ENCODE assay signal across 1 cellular context in the genomic region with DNA sequence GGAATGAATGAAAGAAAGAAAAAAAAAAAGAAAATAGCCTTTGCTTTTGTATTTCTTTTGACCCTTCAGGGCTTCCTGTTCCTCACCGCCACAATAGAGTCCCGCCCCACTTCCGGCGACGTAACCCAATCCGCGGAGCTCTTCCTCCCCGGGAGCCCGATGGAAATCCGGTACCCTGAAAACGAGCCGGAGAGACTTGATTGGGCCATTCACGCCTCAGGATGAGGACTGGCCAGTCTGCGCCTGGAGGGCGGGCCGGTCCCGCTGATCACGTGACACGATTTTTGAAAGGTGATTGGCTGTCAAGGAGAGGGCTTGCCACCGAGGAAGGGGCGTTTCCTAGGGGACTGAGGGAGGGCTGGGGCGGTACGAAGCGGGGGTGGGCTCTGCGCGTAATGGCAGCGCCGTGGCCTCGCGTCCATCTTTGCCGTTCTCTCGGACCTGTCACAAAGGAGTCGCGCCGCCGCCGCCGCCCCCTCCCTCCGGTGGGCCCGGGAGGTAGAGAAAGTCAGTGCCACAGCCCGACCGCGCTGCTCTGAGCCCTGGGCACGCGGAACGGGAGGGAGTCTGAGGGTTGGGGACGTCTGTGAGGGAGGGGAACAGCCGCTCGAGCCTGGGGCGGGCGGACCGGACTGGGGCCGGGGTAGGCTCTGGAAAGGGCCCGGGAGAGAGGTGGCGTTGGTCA.
TF ChIP-seq lines count a peak whose summit lies in the region.

TSS of gene PSME3IP1 (minus strand) at position 95 of the 685 bp plus-strand sequence. CDS start 12,185 bp downstream, outside the sequence.
TSS of gene RSPRY1 (plus strand) at position 385 of the 685 bp plus-strand sequence. CDS start 18,330 bp downstream, outside the sequence.

TF ChIP-seq in K562, 482 proteins besides CTCF, POLR2A, EP300 and RAD21 (continued from another document and continues in another):
- TF ChIP-seq GTF2B (IDR thresholded peaks at IDR 0.05; ENCODE audit: extremely low read depth, insufficient read length) (no peak), SUPT5H (IDR thresholded peaks at IDR 0.05) (peak; percentile 86), SMARCE1 (IDR thresholded peaks at IDR 0.05) (no peak), SMAD3 (CRISPR knock-in tag; conservative IDR thresholded peaks at IDR 0.05) (no peak), CBX1 (IDR thresholded peaks at IDR 0.05; ENCODE audit: low read depth) (no peak), ZNF217 (CRISPR knock-in tag; IDR thresholded peaks at IDR 0.05) (no peak), NFRKB (IDR thresholded peaks at IDR 0.05; ENCODE audit: low read depth) (0 out of 2 replicates have a peak, but pooled peaks have one; percentile 70), JUND (IDR thresholded peaks at IDR 0.05; ENCODE audit: borderline replicate concordance, low read depth, low read length) (no peak), JUND (tag; IDR thresholded peaks at IDR 0.05; ENCODE audit: borderline replicate concordance, low read depth, low read length) (no peak), ZNF57 (CRISPR knock-in tag; IDR thresholded peaks at IDR 0.05) (no peak), HDAC6 (IDR thresholded peaks at IDR 0.05; ENCODE audit: low read depth, low read length) (no peak), CTBP1 (IDR thresholded peaks at IDR 0.05; ENCODE audit: borderline replicate concordance) (peak; percentile 32; the same call in 1 of the 2 replicates), NUFIP1 (IDR thresholded peaks at IDR 0.05; ENCODE audit: partially characterized antibody) (no peak), ZBTB17 (CRISPR knock-in tag; IDR thresholded peaks at IDR 0.05) (peak; percentile 50; the same call in 1 of the 2 replicates), THRAP3 (IDR thresholded peaks at IDR 0.05; ENCODE audit: borderline replicate concordance) (no peak), ZBTB9 (CRISPR knock-in tag; IDR thresholded peaks at IDR 0.05) (0 out of 2 replicates have a peak, but pooled peaks have one; percentile 62), MAX (CRISPR knock-in tag; IDR thresholded peaks at IDR 0.05) (peak; percentile 57; the same call in 1 of the 2 replicates), ZNF592 (IDR thresholded peaks at IDR 0.05) (no peak), FUS (optimal IDR thresholded peaks at IDR 0.05; ENCODE audit: low read depth, low read length) (no peak), STAG1 (CRISPR knock-in tag; IDR thresholded peaks at IDR 0.05; ENCODE audit: borderline replicate concordance) (no peak), ZNF274 (IDR thresholded peaks at IDR 0.05; ENCODE audit: borderline replicate concordance, low read depth, low read length) (no peak), MEF2D (tag; conservative IDR thresholded peaks at IDR 0.05; ENCODE audit: low read depth) (no peak), RFX5 (IDR thresholded peaks at IDR 0.05; ENCODE audit: low read depth, low read length) (no peak)
- TF ChIP-seq, protein P1, sequence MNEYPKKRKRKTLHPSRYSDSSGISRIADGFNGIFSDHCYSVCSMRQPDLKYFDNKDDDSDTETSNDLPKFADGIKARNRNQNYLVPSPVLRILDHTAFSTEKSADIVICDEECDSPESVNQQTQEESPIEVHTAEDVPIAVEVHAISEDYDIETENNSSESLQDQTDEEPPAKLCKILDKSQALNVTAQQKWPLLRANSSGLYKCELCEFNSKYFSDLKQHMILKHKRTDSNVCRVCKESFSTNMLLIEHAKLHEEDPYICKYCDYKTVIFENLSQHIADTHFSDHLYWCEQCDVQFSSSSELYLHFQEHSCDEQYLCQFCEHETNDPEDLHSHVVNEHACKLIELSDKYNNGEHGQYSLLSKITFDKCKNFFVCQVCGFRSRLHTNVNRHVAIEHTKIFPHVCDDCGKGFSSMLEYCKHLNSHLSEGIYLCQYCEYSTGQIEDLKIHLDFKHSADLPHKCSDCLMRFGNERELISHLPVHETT (CRISPR knock-in tag; conservative IDR thresholded peaks at IDR 0.05 in 1 of 2, IDR thresholded peaks at IDR 0.05 in 1 of 2), result peak in 1 of 2 experiments; percentile 72; a peak in 2 of 4 replicates
- TF ChIP-seq, protein P2, sequence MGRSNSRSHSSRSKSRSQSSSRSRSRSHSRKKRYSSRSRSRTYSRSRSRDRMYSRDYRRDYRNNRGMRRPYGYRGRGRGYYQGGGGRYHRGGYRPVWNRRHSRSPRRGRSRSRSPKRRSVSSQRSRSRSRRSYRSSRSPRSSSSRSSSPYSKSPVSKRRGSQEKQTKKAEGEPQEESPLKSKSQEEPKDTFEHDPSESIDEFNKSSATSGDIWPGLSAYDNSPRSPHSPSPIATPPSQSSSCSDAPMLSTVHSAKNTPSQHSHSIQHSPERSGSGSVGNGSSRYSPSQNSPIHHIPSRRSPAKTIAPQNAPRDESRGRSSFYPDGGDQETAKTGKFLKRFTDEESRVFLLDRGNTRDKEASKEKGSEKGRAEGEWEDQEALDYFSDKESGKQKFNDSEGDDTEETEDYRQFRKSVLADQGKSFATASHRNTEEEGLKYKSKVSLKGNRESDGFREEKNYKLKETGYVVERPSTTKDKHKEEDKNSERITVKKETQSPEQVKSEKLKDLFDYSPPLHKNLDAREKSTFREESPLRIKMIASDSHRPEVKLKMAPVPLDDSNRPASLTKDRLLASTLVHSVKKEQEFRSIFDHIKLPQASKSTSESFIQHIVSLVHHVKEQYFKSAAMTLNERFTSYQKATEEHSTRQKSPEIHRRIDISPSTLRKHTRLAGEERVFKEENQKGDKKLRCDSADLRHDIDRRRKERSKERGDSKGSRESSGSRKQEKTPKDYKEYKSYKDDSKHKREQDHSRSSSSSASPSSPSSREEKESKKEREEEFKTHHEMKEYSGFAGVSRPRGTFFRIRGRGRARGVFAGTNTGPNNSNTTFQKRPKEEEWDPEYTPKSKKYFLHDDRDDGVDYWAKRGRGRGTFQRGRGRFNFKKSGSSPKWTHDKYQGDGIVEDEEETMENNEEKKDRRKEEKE (IDR thresholded peaks at IDR 0.05; ENCODE audit: borderline replicate concordance in 1 of 2, control insufficient read depth in 1 of 2, low read depth in 2 of 2, low read length in 1 of 2), result no peak
- TF ChIP-seq, protein P3, sequence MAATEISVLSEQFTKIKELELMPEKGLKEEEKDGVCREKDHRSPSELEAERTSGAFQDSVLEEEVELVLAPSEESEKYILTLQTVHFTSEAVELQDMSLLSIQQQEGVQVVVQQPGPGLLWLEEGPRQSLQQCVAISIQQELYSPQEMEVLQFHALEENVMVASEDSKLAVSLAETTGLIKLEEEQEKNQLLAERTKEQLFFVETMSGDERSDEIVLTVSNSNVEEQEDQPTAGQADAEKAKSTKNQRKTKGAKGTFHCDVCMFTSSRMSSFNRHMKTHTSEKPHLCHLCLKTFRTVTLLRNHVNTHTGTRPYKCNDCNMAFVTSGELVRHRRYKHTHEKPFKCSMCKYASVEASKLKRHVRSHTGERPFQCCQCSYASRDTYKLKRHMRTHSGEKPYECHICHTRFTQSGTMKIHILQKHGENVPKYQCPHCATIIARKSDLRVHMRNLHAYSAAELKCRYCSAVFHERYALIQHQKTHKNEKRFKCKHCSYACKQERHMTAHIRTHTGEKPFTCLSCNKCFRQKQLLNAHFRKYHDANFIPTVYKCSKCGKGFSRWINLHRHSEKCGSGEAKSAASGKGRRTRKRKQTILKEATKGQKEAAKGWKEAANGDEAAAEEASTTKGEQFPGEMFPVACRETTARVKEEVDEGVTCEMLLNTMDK (IDR thresholded peaks at IDR 0.05; ENCODE audit: borderline replicate concordance, insufficient read depth, low read depth, low read length, poor library complexity, severe bottlenecking), result no peak
- TF ChIP-seq, protein P4, sequence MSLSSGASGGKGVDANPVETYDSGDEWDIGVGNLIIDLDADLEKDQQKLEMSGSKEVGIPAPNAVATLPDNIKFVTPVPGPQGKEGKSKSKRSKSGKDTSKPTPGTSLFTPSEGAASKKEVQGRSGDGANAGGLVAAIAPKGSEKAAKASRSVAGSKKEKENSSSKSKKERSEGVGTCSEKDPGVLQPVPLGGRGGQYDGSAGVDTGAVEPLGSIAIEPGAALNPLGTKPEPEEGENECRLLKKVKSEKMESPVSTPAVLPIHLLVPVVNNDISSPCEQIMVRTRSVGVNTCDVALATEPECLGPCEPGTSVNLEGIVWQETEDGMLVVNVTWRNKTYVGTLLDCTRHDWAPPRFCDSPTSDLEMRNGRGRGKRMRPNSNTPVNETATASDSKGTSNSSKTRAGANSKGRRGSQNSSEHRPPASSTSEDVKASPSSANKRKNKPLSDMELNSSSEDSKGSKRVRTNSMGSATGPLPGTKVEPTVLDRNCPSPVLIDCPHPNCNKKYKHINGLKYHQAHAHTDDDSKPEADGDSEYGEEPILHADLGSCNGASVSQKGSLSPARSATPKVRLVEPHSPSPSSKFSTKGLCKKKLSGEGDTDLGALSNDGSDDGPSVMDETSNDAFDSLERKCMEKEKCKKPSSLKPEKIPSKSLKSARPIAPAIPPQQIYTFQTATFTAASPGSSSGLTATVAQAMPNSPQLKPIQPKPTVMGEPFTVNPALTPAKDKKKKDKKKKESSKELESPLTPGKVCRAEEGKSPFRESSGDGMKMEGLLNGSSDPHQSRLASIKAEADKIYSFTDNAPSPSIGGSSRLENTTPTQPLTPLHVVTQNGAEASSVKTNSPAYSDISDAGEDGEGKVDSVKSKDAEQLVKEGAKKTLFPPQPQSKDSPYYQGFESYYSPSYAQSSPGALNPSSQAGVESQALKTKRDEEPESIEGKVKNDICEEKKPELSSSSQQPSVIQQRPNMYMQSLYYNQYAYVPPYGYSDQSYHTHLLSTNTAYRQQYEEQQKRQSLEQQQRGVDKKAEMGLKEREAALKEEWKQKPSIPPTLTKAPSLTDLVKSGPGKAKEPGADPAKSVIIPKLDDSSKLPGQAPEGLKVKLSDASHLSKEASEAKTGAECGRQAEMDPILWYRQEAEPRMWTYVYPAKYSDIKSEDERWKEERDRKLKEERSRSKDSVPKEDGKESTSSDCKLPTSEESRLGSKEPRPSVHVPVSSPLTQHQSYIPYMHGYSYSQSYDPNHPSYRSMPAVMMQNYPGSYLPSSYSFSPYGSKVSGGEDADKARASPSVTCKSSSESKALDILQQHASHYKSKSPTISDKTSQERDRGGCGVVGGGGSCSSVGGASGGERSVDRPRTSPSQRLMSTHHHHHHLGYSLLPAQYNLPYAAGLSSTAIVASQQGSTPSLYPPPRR (CRISPR knock-in tag; IDR thresholded peaks at IDR 0.05; ENCODE audit: borderline replicate concordance), result no peak
- TF ChIP-seq, protein P5, sequence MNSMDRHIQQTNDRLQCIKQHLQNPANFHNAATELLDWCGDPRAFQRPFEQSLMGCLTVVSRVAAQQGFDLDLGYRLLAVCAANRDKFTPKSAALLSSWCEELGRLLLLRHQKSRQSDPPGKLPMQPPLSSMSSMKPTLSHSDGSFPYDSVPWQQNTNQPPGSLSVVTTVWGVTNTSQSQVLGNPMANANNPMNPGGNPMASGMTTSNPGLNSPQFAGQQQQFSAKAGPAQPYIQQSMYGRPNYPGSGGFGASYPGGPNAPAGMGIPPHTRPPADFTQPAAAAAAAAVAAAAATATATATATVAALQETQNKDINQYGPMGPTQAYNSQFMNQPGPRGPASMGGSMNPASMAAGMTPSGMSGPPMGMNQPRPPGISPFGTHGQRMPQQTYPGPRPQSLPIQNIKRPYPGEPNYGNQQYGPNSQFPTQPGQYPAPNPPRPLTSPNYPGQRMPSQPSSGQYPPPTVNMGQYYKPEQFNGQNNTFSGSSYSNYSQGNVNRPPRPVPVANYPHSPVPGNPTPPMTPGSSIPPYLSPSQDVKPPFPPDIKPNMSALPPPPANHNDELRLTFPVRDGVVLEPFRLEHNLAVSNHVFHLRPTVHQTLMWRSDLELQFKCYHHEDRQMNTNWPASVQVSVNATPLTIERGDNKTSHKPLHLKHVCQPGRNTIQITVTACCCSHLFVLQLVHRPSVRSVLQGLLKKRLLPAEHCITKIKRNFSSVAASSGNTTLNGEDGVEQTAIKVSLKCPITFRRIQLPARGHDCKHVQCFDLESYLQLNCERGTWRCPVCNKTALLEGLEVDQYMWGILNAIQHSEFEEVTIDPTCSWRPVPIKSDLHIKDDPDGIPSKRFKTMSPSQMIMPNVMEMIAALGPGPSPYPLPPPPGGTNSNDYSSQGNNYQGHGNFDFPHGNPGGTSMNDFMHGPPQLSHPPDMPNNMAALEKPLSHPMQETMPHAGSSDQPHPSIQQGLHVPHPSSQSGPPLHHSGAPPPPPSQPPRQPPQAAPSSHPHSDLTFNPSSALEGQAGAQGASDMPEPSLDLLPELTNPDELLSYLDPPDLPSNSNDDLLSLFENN (IDR thresholded peaks at IDR 0.05; ENCODE audit: low read depth in 2 of 2, low read length in 2 of 2), result no peak
